In genomic region chr14:63423889-63424288, GRCh38 we compare ENCODE assay signal across 20 cellular contexts.
DNase-seq lines count a peak whose midpoint lies in the region; ATAC-seq, FAIRE-seq and TF ChIP-seq lines count a peak whose summit lies in the region.
"Had no signal": no experiment of that assay in that cellular context is flagged by ENCODE, and none has a peak within 500 bp of the region (broad histone marks: within the 10 kb centered on the region; RNA-seq: fewer than 3 reads in every experiment).

No MANE protein-coding gene starts in this region.

- no peaks in the 10 kb centered on the region for H3K36me3 Mint-ChIP-seq in T-helper 17 cell (ENCODE audit: low read depth)
- peaks cover 32% of the 10 kb centered on the region for H3K36me3 Mint-ChIP-seq in stimulated activated effector memory CD8-positive, alpha-beta T cell treated with anti-CD3 and anti-CD28 coated beads, Interleukin-12 subunit alpha, Interleukin-12 subunit beta, amount 100 ng/mL, for 72 hours

- peaks cover 0 to 26% (median 12%) of the 10 kb centered on the region in 9 donors for H3K36me3 ChIP-seq in heart left ventricle
- no peaks in the 10 kb centered on the region for H3K36me3 ChIP-seq in right atrium auricular region

- TF ChIP-seq POLR2A in heart left ventricle (IDR thresholded peaks at IDR 0.05): no peak

- H3K4me1 ChIP-seq in heart left ventricle (peaks cover 0 to 28% (median 9%) of the 10 kb centered on the region in 12 donors), right atrium auricular region (peaks cover 0 to 16% of the 10 kb centered on the region in 2 donors)

- H3K4me3 ChIP-seq in heart left ventricle (no peak overlapping the region), right atrium auricular region (no peak overlapping the region)

- no peaks in the 10 kb centered on the region for H3K9me3 Mint-ChIP-seq in stimulated activated effector memory CD8-positive, alpha-beta T cell treated with anti-CD3 and anti-CD28 coated beads, Interleukin-12 subunit alpha, Interleukin-12 subunit beta, amount 100 ng/mL, for 72 hours
- H3K9me3 Mint-ChIP-seq: CD8-positive, alpha-beta memory T cell; H9 had no signal

- peak in 3 of 4 donors; percentile 63 to 78 (median 75) for ATAC-seq in heart left ventricle
- ATAC-seq in T-helper 17 cell: no peak
- no peak for ATAC-seq in stimulated activated effector memory CD8-positive, alpha-beta T cell treated with anti-CD3 and anti-CD28 coated beads, Interleukin-12 subunit alpha, Interleukin-12 subunit beta, amount 100 ng/mL, for 72 hours

- H3K27me3 ChIP-seq in heart left ventricle: no peaks in the 10 kb centered on the region
- H3K27me3 ChIP-seq in right atrium auricular region: no peaks in the 10 kb centered on the region
- H3K27me3 ChIP-seq: BE2C had no signal

- TF ChIP-seq CTCF in heart left ventricle (IDR thresholded peaks at IDR 0.05): no peak
- no peak for TF ChIP-seq CTCF in right atrium auricular region (IDR thresholded peaks at IDR 0.05)

- H3K27ac ChIP-seq in heart left ventricle: no peak overlapping the region
- H3K27ac ChIP-seq in right atrium auricular region: no peak overlapping the region

- no peaks in the 10 kb centered on the region for H3K27me3 Mint-ChIP-seq in T-helper 17 cell
- H3K27me3 Mint-ChIP-seq: CD4-positive, CD25-positive, alpha-beta regulatory T cell had no signal

- H3K27ac Mint-ChIP-seq in T-helper 17 cell: no peak overlapping the region
- peak overlapping the region; percentile 1 for H3K27ac Mint-ChIP-seq in stimulated activated effector memory CD8-positive, alpha-beta T cell treated with anti-CD3 and anti-CD28 coated beads, Interleukin-12 subunit alpha, Interleukin-12 subunit beta, amount 100 ng/mL, for 72 hours
- H3K27ac Mint-ChIP-seq: CD8-positive, alpha-beta memory T cell had no signal

- WGBS in heart left ventricle, 4 donors: 59 to 73% (median 70%) methylated on average over 4 of the region's 4 CpGs

- peak in 4 of 5 donors; percentile 11 to 44 (median 30) for DNase-seq in heart left ventricle
- no peak for DNase-seq in right atrium auricular region (ENCODE audit: low spot score)
- no peak for DNase-seq in GM19239 (ENCODE audit: insufficient read length, low spot score)
- no peak for DNase-seq in T-helper 17 cell
- no peak for DNase-seq in stimulated activated effector memory CD8-positive, alpha-beta T cell treated with anti-CD3 and anti-CD28 coated beads, Interleukin-12 subunit alpha, Interleukin-12 subunit beta, amount 100 ng/mL, for 72 hours (ENCODE audit: low spot score in 2 of 2)
- no peak for DNase-seq in NCI-H524 treated with DMSO at 0.1 percent for 48 hours (lab: John Stamatoyannopoulos, UW)
- no peak for DNase-seq in inferior parietal cortex (ENCODE audit: extremely low spot score)
- DNase-seq: ACHN; BE2C; C1 segment of cervical spinal cord; CD4-positive, CD25-positive, alpha-beta regulatory T cell; CD8-positive, alpha-beta memory T cell; COR-L47; H9 had no signal

- peaks cover 13% of the 10 kb centered on the region for H3K4me1 Mint-ChIP-seq in T-helper 17 cell
- H3K4me1 Mint-ChIP-seq in stimulated activated effector memory CD8-positive, alpha-beta T cell treated with anti-CD3 and anti-CD28 coated beads, Interleukin-12 subunit alpha, Interleukin-12 subunit beta, amount 100 ng/mL, for 72 hours: peaks cover 17% of the 10 kb centered on the region

- intact Hi-C loops in heart left ventricle (cut with DNase I): loop anchor here in 1 of 10 donors (10.0 kb wide), 1 partner anchor 121 kb away; the partner anchor contains the start of gene PPP2R5E

- FAIRE-seq in GM19239 (lab: Jason Lieb, UNC): peak; percentile 55
- FAIRE-seq: A204.1, D721Med, G401.6, GM12892, GM18507, H1 had no signal

- peak overlapping the region; percentile 13 for H3K4me3 Mint-ChIP-seq in T-helper 17 cell
- H3K4me3 Mint-ChIP-seq in stimulated activated effector memory CD8-positive, alpha-beta T cell treated with anti-CD3 and anti-CD28 coated beads, Interleukin-12 subunit alpha, Interleukin-12 subunit beta, amount 100 ng/mL, for 72 hours: no peak overlapping the region
- H3K4me3 Mint-ChIP-seq: CD4-positive, CD25-positive, alpha-beta regulatory T cell; CD8-positive, alpha-beta memory T cell; H9 had no signal

- H3K9me3 ChIP-seq in heart left ventricle (no peaks in the 10 kb centered on the region), right atrium auricular region (no peaks in the 10 kb centered on the region), T-helper 17 cell (ENCODE audit: control insufficient read depth, low read length, poor library complexity, severe bottlenecking) (no peaks in the 10 kb centered on the region)
- H3K9me3 ChIP-seq: BE2C had no signal

Comparison
In these comparisons a context has a peak if more than half of its experiments do, and no peak if none do; other contexts are left out.
1. DNase-seq: peak in heart left ventricle (4 of 5); none in right atrium auricular region (single experiment), GM19239 (single experiment), T-helper 17 cell (0 of 3), stimulated activated effector memory CD8-positive, alpha-beta T cell treated with anti-CD3 and anti-CD28 coated beads, Interleukin-12 subunit alpha, Interleukin-12 subunit beta, amount 100 ng/mL, for 72 hours (0 of 2), NCI-H524 treated with DMSO at 0.1 percent for 48 hours (single experiment) and inferior parietal cortex (single experiment).
2. ATAC-seq: peak in heart left ventricle (3 of 4); none in T-helper 17 cell (single experiment) and stimulated activated effector memory CD8-positive, alpha-beta T cell treated with anti-CD3 and anti-CD28 coated beads, Interleukin-12 subunit alpha, Interleukin-12 subunit beta, amount 100 ng/mL, for 72 hours (single experiment).